ENCODE assay signal across 8 cellular contexts in genomic region chrY:2934861-2935605, GRCh38. TPM values are rescaled to one million over a fixed set of nuclear protein-coding genes. Genes with fewer than 3 reads are reported as not detected.
DNase-seq lines count a peak whose midpoint lies in the region; ATAC-seq, FAIRE-seq and TF ChIP-seq lines count a peak whose summit lies in the region.

TSS of gene ZFY (plus strand) at chrY:2935381. CDS start at chrY:2953937, 18,556 bp downstream.

- H4K20me1 ChIP-seq in fibroblast of lung (ENCODE audit: control insufficient read depth, extremely low read depth, insufficient read depth, low read length): no peaks in the 10 kb centered on the region

- H3K79me2 ChIP-seq in fibroblast of lung (ENCODE audit: control insufficient read depth, insufficient read depth, low read length): peaks cover 20% of the 10 kb centered on the region

- CTCF ChIA-PET in WTC11 (lab: Charles Lee): no interaction called here

- POLR2A ChIA-PET in WTC11 (lab: Charles Lee): interaction anchor here (0.6 kb wide), 1 partner anchor 12 kb away, joined by 3 read pairs; no protein-coding TSS in a partner anchor

- 0% methylated on average over 15 to 83 of the region's 83 CpGs; no CpG with 5 or more reads in 1 of the 3 donors for WGBS in small intestine, 3 donors

- peak within 1 kb of the TSS; percentile 100 for H3K27ac Mint-ChIP-seq in WTC11

- H3K27ac ChIP-seq in fibroblast of lung (ENCODE audit: insufficient read depth, low read length): peak within 1 kb of the TSS; percentile 65
- H3K27ac ChIP-seq in small intestine (ENCODE audit: low read depth in 1 of 2, low read length in 1 of 2): peak within 1 kb of the TSS in 1 of 2 donors; percentile 100

- H2AFZ ChIP-seq in fibroblast of lung (ENCODE audit: low read length): no peak within 1 kb of the TSS

- H3K4me3 ChIP-seq in fibroblast of lung (replicated peaks in 1 of 4; ENCODE audit: control extremely low read depth in 1 of 4, insufficient read depth in 1 of 4, low read depth in 3 of 4, low read length in 4 of 4) (peak within 1 kb of the TSS; percentile 10 to 86 (median 50)), small intestine (ENCODE audit: low read depth in 1 of 2, low read length in 2 of 2) (peak within 1 kb of the TSS in 1 of 2 donors; percentile 40)

- H3K4me3 Mint-ChIP-seq in WTC11: peak within 1 kb of the TSS; percentile 80

- in situ Hi-C loops in G401 (cut with HindIII; ENCODE audit: low sequenced_read_pairs): no loop called here

- peak; percentile 33 for DNase-seq in G401 (ENCODE audit: low spot score)
- peak; percentile 59 for DNase-seq in WTC11 (ENCODE audit: low spot score)
- DNase-seq in fibroblast of lung (ENCODE audit: low read depth in 2 of 2): peak in 1 of 2 donors; percentile 69
- DNase-seq in small intestine: peak; percentile 51
- no peak for DNase-seq in NCI-H1048 (lab: John Stamatoyannopoulos, UW)

- H3K36me3 Mint-ChIP-seq in WTC11: no peaks in the 10 kb centered on the region

- FAIRE-seq in small intestine (lab: Jason Lieb, UNC): no peak

- no peak for TF ChIP-seq CTCF in WTC11 (IDR thresholded peaks at IDR 0.05)
- TF ChIP-seq CTCF in fibroblast of lung (conservative IDR thresholded peaks at IDR 0.05 in 1 of 2, IDR thresholded peaks at IDR 0.05 in 1 of 2; ENCODE audit: low read depth in 1 of 2, low read length in 2 of 2): no peak

- H3K4me2 ChIP-seq in fibroblast of lung (ENCODE audit: extremely low read depth, insufficient read depth, low read length): no peak within 1 kb of the TSS

- ATAC-seq in HG03196 (IDR thresholded peaks at IDR 0.05; ENCODE audit: unreplicated experiment) (peak; percentile 35), WTC11 (peak; percentile 47), HG03354 (IDR thresholded peaks at IDR 0.05; ENCODE audit: poor library complexity, severe bottlenecking, unreplicated experiment) (no peak), GM18517 (IDR thresholded peaks at IDR 0.05; ENCODE audit: unreplicated experiment) (no peak)

- H3K36me3 ChIP-seq in fibroblast of lung (ENCODE audit: control insufficient read depth, insufficient read depth, low read length): no peaks in the 10 kb centered on the region
- no peaks in the 10 kb centered on the region for H3K36me3 ChIP-seq in small intestine (ENCODE audit: control insufficient read depth in 2 of 2, insufficient read depth in 2 of 2, low read length in 2 of 2)

- no peaks in the 10 kb centered on the region for H3K9me3 Mint-ChIP-seq in WTC11

- H3K27me3 ChIP-seq in fibroblast of lung (ENCODE audit: control insufficient read depth, insufficient read depth, low read length) (no peaks in the 10 kb centered on the region), small intestine (ENCODE audit: control insufficient read depth in 2 of 2, insufficient read depth in 2 of 2, low read length in 2 of 2) (no peaks in the 10 kb centered on the region)

- H3K4me1 Mint-ChIP-seq in WTC11: peaks cover 19% of the 10 kb centered on the region

- peak within 1 kb of the TSS; percentile 97 for H3K9ac ChIP-seq in fibroblast of lung (ENCODE audit: insufficient read depth, low read length)

- H3K4me1 ChIP-seq in fibroblast of lung (ENCODE audit: control insufficient read depth, extremely low read depth, insufficient read depth, low read length) (no peaks in the 10 kb centered on the region), small intestine (ENCODE audit: control insufficient read depth in 2 of 2, insufficient read depth in 1 of 2, low read depth in 1 of 2, low read length in 1 of 2) (no peaks in the 10 kb centered on the region)

- H3K27me3 Mint-ChIP-seq in WTC11 (ENCODE audit: low read depth): no peaks in the 10 kb centered on the region

- H3K9me3 ChIP-seq in fibroblast of lung (ENCODE audit: control insufficient read depth, insufficient read depth, low read depth, low read length) (no peaks in the 10 kb centered on the region), small intestine (ENCODE audit: control insufficient read depth, low read depth) (no peaks in the 10 kb centered on the region)

TF ChIP-seq in WTC11, 78 proteins besides CTCF, POLR2A, EP300 and RAD21:
- TF ChIP-seq NFYB (CRISPR knock-in tag; conservative IDR thresholded peaks at IDR 0.05; ENCODE audit: low read depth) (no peak), FOXP4 (CRISPR knock-in tag; IDR thresholded peaks at IDR 0.05) (0 out of 2 replicates have a peak, but pooled peaks have one; percentile 24)

RNA-seq across cellular contexts. Expression of gene ZFY, which starts in this region (rescaled TPM):
- total RNA-seq in G401 (2014; rRNA removed; shearing (Covaris generic)): 5.2 and 16.8 TPM in 2 replicates
- total RNA-seq in WTC11 (2021) (6.0 to 8.4 TPM (median 7.7 TPM) in 3 replicates), fibroblast of lung (23.4 TPM in 1 of 2 replicates, not detected in the other)
- polyA plus RNA-seq in fibroblast of lung (11.6 TPM in 1 of 2 replicates, not detected in the other), small intestine (1 to 10 TPM in 2 of 3 donors, not detected in 1; 3.8 to 4.7 TPM)
- 6.5 TPM in 1 of 2 replicates, not detected in the other for polyA plus RNA-seq in fibroblast of lung (2012)
- polyA minus RNA-seq in fibroblast of lung (ENCODE audit: low replicate concordance): 2.3 TPM in 1 of 2 replicates, not detected in the other

Comparison
In these comparisons a context has a peak if more than half of its experiments do, and no peak if none do; other contexts are left out.
1. ATAC-seq: peak in HG03196 (single experiment) and WTC11 (single experiment); none in HG03354 (single experiment) and GM18517 (single experiment).